16 cellular contexts compared by ENCODE assay signal in genomic region chr14:61379639-61380184, GRCh38. TPM values are rescaled to one million over a fixed set of nuclear protein-coding genes. Genes with fewer than 3 reads are reported as not detected.
DNase-seq lines count a peak whose midpoint lies in the region; ATAC-seq lines count a peak whose summit lies in the region.
"Had no signal": no experiment of that assay in that cellular context is flagged by ENCODE, and none has a peak within 500 bp of the region (broad histone marks: within the 10 kb centered on the region; RNA-seq: fewer than 3 reads in every experiment).

No MANE protein-coding gene starts in this region.

- peaks cover 24 to 49% (median 28%) of the 10 kb centered on the region in 3 donors for H3K36me3 Mint-ChIP-seq in CD8-positive, alpha-beta memory T cell
- H3K36me3 Mint-ChIP-seq in naive B cell, result peaks cover 15 to 35% of the 10 kb centered on the region in 2 donors

- H3K27me3 ChIP-seq in CD8-positive, alpha-beta memory T cell (ENCODE audit: insufficient read depth, low read length, poor library complexity, severe bottlenecking), result no peaks in the 10 kb centered on the region

- no peaks in the 10 kb centered on the region for H3K27me3 Mint-ChIP-seq in CD8-positive, alpha-beta memory T cell
- H3K27me3 Mint-ChIP-seq in naive B cell, result peaks cover 0 to 4% (median 0%) of the 10 kb centered on the region in 3 donors

- peak in 2 of 5 donors; percentile 49 to 60 for DNase-seq in CD8-positive, alpha-beta memory T cell
- DNase-seq in naive B cell (no peak), DMS 273 treated with DMSO at 0.1 percent for 48 hours (lab: John Stamatoyannopoulos, UW) (no peak), COLO668 (lab: John Stamatoyannopoulos, UW; ENCODE audit: unreplicated experiment) (no peak)
- DNase-seq: effector CD4-positive, alpha-beta T cell; EL; left ventricle myocardium inferior; NCI-H82; RPMI8226; small intestine; stimulated activated naive CD4-positive, alpha-beta T cell treated with Interleukin-2 at 50 U/mL for 16 hours had no signal

- H3K4me1 ChIP-seq in CD8-positive, alpha-beta memory T cell (ENCODE audit: insufficient read depth, low read length), result peaks cover 98% of the 10 kb centered on the region

- peak overlapping the region in 4 of 7 donors; percentile 64 to 87 (median 76) for H3K4me3 Mint-ChIP-seq in CD8-positive, alpha-beta memory T cell
- peak overlapping the region in 3 of 8 donors; percentile 9 to 21 (median 19) for H3K4me3 Mint-ChIP-seq in naive B cell
- H3K4me3 Mint-ChIP-seq: CD14-positive monocyte; T-helper 1 cell treated with Interleukin-12 subunit alpha and Interleukin-12 subunit beta and Interleukin-4 antibody, amounts not matched to agents 30 μg/mL and 1 μg/mL, for 36 hours had no signal

- H3K27ac ChIP-seq in CD8-positive, alpha-beta memory T cell (ENCODE audit: low read depth, low read length), result no peak overlapping the region
- peak overlapping the region; percentile 9 for H3K27ac ChIP-seq in KOPT-K1 (ENCODE audit: low read depth, low read length, poor library complexity, severe bottlenecking)
- H3K27ac ChIP-seq: left ventricle myocardium inferior had no signal

- peaks cover 2% of the 10 kb centered on the region for H3K36me3 ChIP-seq in CD8-positive, alpha-beta memory T cell (ENCODE audit: insufficient read depth, low read length)
- peaks cover 44% of the 10 kb centered on the region for H3K36me3 ChIP-seq in KOPT-K1 (ENCODE audit: insufficient read depth, low read length)

- CTCF ChIA-PET in CD8-positive, alpha-beta memory T cell (lab: Charles Lee), result interaction anchor here (0.9 to 3.8 kb wide), 6 partner anchors 12 to 63 kb away, joined by 3 to 14 read pairs (median 6); no protein-coding TSS in a partner anchor

- ATAC-seq in GM18498 (IDR thresholded peaks at IDR 0.05; ENCODE audit: unreplicated experiment), result peak; percentile 51
- peak; percentile 75 to 79 for ATAC-seq in naive B cell (ENCODE audit: low read depth in 2 of 2)
- ATAC-seq in HG03378 (IDR thresholded peaks at IDR 0.05; ENCODE audit: unreplicated experiment), result no peak

- peaks cover 0 to 32% (median 0%) of the 10 kb centered on the region in 3 donors for H3K4me1 Mint-ChIP-seq in CD8-positive, alpha-beta memory T cell
- H3K4me1 Mint-ChIP-seq in naive B cell, result peaks cover 4 to 14% (median 9%) of the 10 kb centered on the region in 3 donors

- peaks cover 3% of the 10 kb centered on the region for H3K9me3 ChIP-seq in CD8-positive, alpha-beta memory T cell (ENCODE audit: low read length)
- peaks cover 17% of the 10 kb centered on the region for H3K9me3 ChIP-seq in KOPT-K1 (ENCODE audit: insufficient read depth, low read length, poor library complexity, severe bottlenecking)

- peak overlapping the region in 4 of 8 donors; percentile 86 to 97 (median 95) for H3K27ac Mint-ChIP-seq in CD8-positive, alpha-beta memory T cell
- H3K27ac Mint-ChIP-seq in naive B cell, result peak overlapping the region in 2 of 6 donors; percentile 1 to 3
- H3K27ac Mint-ChIP-seq: T-helper 1 cell treated with Interleukin-12 subunit alpha and Interleukin-12 subunit beta and Interleukin-4 antibody, amounts not matched to agents 30 μg/mL and 1 μg/mL, for 36 hours had no signal

- POLR2A ChIA-PET in CD8-positive, alpha-beta memory T cell (lab: Charles Lee), result interaction anchor here (0.8 to 0.9 kb wide), 2 partner anchors 9 to 46 kb away, joined by 3 read pairs; no protein-coding TSS in a partner anchor

- H3K4me3 ChIP-seq in CD8-positive, alpha-beta memory T cell (ENCODE audit: low read length), result peak overlapping the region; percentile 28
- H3K4me3 ChIP-seq: left ventricle myocardium inferior had no signal

- peaks cover 2 to 18% (median 17%) of the 10 kb centered on the region in 5 donors for H3K9me3 Mint-ChIP-seq in CD8-positive, alpha-beta memory T cell
- peaks cover 18 to 37% (median 23%) of the 10 kb centered on the region in 7 donors for H3K9me3 Mint-ChIP-seq in naive B cell

RNA-seq across cellular contexts. Expression of gene PRKCH, which starts 58.3 kb away (rescaled TPM):
- 100 to 1,000 TPM; 165 to 166 TPM for total RNA-seq in CD8-positive, alpha-beta memory T cell
- 369 TPM for polyA plus RNA-seq in CD8-positive, alpha-beta memory T cell
- 1 to 10 TPM in 5 of 6 donors, under 1 TPM in 1; 0.59 to 2.8 (median 2.1) TPM for polyA plus RNA-seq in naive B cell (ENCODE audit: low read depth in 6 of 6)

Comparison
In these comparisons a context has a peak if more than half of its experiments do, and no peak if none do; other contexts are left out.
1. RNA of gene PRKCH, which starts 58.3 kb away (polyA plus RNA-seq): 369 TPM in CD8-positive, alpha-beta memory T cell (single experiment); 0.59 to 2.8 TPM in naive B cell; every median in the first group is over 10 times any median in the second.